Comparison of ENCODE assay signal across 21 cellular contexts in genomic region chr3:128342701-128343180, GRCh38.
"Had no signal": no experiment of that assay in that cellular context is flagged by ENCODE, and none has a peak within 500 bp of the region (broad histone marks: within the 10 kb centered on the region; RNA-seq: fewer than 3 reads in every experiment).

No MANE protein-coding gene starts in this region.

- H3K4me3 ChIP-seq: coronary artery, dorsolateral prefrontal cortex, gastrocnemius medialis, smooth muscle cell, tibial nerve had no signal

- ATAC-seq: activated CD8-positive, alpha-beta memory T cell treated with anti-CD3 and anti-CD28 coated beads, Interleukin-2, amount 10 ng/mL, durations not matched to agents 7 days and 5 days; activated CD8-positive, alpha-beta T cell treated with anti-CD3 and anti-CD28 coated beads, Interleukin-2, amount 10 ng/mL, durations not matched to agents 7 days and 5 days; gastrocnemius medialis; natural killer cell had no signal

- H3K4me1 ChIP-seq: tibial nerve had no signal

- FAIRE-seq: keratinocyte had no signal

- DNase-seq: activated B cell treated with CpG ODN at 0.5 μM for 24 hours; activated CD4-positive, alpha-beta T cell treated with anti-CD3 and anti-CD28 coated beads, Interleukin-2, amount 50 U/mL, for 1 hour; activated CD8-positive, alpha-beta memory T cell treated with anti-CD3 and anti-CD28 coated beads, Interleukin-2, amount 10 ng/mL, durations not matched to agents 7 days and 5 days; activated CD8-positive, alpha-beta T cell treated with anti-CD3 and anti-CD28 coated beads, Interleukin-2, amount 10 ng/mL, durations not matched to agents 7 days and 5 days; activated effector memory CD4-positive, alpha-beta T cell treated with Interleukin-2 at 50 U/mL for 16 hours; activated naive CD4-positive, alpha-beta T cell treated with Interleukin-2 at 50 U/mL for 16 hours; anterior cingulate cortex; cerebellar nuclear complex; effector memory CD4-positive, alpha-beta T cell; gastrocnemius medialis; glutamatergic neuron; natural killer cell; stimulated activated CD4-positive, alpha-beta T cell treated with anti-CD3 and anti-CD28 coated beads, Interleukin-15, amount 100 ng/mL, for 24 hours; stimulated activated CD4-positive, alpha-beta T cell treated with anti-CD3 and anti-CD28 coated beads, Interleukin-2, amount 100 ng/mL, for 24 hours; stimulated activated naive CD4-positive, alpha-beta T cell treated with Interleukin-2 at 50 U/mL for 16 hours; T-helper 2 cell had no signal

- H3K27ac ChIP-seq: coronary artery, dorsolateral prefrontal cortex, gastrocnemius medialis, tibial nerve had no signal

- H3K27me3 ChIP-seq: dorsolateral prefrontal cortex, gastrocnemius medialis, tibial nerve had no signal

- H3K9me3 ChIP-seq: gastrocnemius medialis, tibial nerve had no signal
